ENCODE assay signal across 8 cellular contexts in genomic region chr19:48842744-48843162, GRCh38. TPM values are rescaled to one million over a fixed set of nuclear protein-coding genes. Genes with fewer than 3 reads are reported as not detected.
A peak's percentile ranks its signal among the peaks of the same experiment; 100 is the strongest.
DNase-seq lines count a peak whose midpoint lies in the region; ATAC-seq and TF ChIP-seq lines count a peak whose summit lies in the region.

No MANE protein-coding gene starts in this region.

- no peaks in the 10 kb centered on the region for H3K36me3 Mint-ChIP-seq in activated CD4-positive, alpha-beta T cell treated with anti-CD3 and anti-CD28 coated beads for 36 hours (ENCODE audit: low read depth)

- H3K9me3 ChIP-seq in thyroid gland = no peaks in the 10 kb centered on the region

- CTCF ChIA-PET in activated CD4-positive, alpha-beta T cell treated with anti-CD3 and anti-CD28 coated beads for 36 hours (lab: Charles Lee) = interaction anchor here (0.5 to 5.6 kb wide), 34 partner anchors 10 to 529 kb away, joined by 3 to 58 read pairs (median 6); partner anchors contain the start of genes BAX, BCAT2, CA11 and GYS1

- POLR2A ChIA-PET in activated CD4-positive, alpha-beta T cell treated with anti-CD3 and anti-CD28 coated beads for 36 hours (lab: Charles Lee) = interaction anchor here (0.7 kb wide), 1 partner anchor 58 kb away, joined by 4 read pairs; no protein-coding TSS in a partner anchor

- H3K27ac Mint-ChIP-seq in activated CD4-positive, alpha-beta T cell treated with anti-CD3 and anti-CD28 coated beads for 36 hours = no peak overlapping the region

- H3K4me3 ChIP-seq in thyroid gland (replicated peaks in 1 of 3) = no peak overlapping the region

- no peak overlapping the region for H3K27ac ChIP-seq in thyroid gland

- no peaks in the 10 kb centered on the region for H3K27me3 Mint-ChIP-seq in activated CD4-positive, alpha-beta T cell treated with anti-CD3 and anti-CD28 coated beads for 36 hours

- ATAC-seq in activated CD4-positive, alpha-beta T cell treated with anti-CD3 and anti-CD28 coated beads for 36 hours = peak; percentile 53
- ATAC-seq in GM18498 (IDR thresholded peaks at IDR 0.05; ENCODE audit: unreplicated experiment) = no peak

- no peaks in the 10 kb centered on the region for H3K27me3 ChIP-seq in thyroid gland

- WGBS in thyroid gland, 2 donors = 41 to 42% methylated on average over 2 of the region's 2 CpGs

- peaks cover 0 to 5% of the 10 kb centered on the region in 2 donors for H3K36me3 ChIP-seq in thyroid gland

- no peaks in the 10 kb centered on the region for H3K4me1 Mint-ChIP-seq in activated CD4-positive, alpha-beta T cell treated with anti-CD3 and anti-CD28 coated beads for 36 hours

- no peak overlapping the region for H3K4me3 Mint-ChIP-seq in activated CD4-positive, alpha-beta T cell treated with anti-CD3 and anti-CD28 coated beads for 36 hours

- TF ChIP-seq CTCF in thyroid gland (IDR thresholded peaks at IDR 0.05) = peak; percentile 48 to 86 (median 72)

- no peak for TF ChIP-seq POLR2A in thyroid gland (IDR thresholded peaks at IDR 0.05)

- H3K4me1 ChIP-seq in thyroid gland = no peaks in the 10 kb centered on the region

- no peaks in the 10 kb centered on the region for H3K9me3 Mint-ChIP-seq in activated CD4-positive, alpha-beta T cell treated with anti-CD3 and anti-CD28 coated beads for 36 hours (ENCODE audit: low read depth)

- intact Hi-C loops in activated CD4-positive, alpha-beta T cell treated with anti-CD3 and anti-CD28 coated beads for 36 hours (cut with DNase I, micrococcal nuclease) = loop anchor here (1.0 to 5.0 kb wide), 3 partner anchors 54 to 196 kb away; partner anchors contain the start of gene CA11 (in 2 of the 2)
- intact Hi-C loops in thyroid gland (cut with DNase I) = no loop called here

- peak; percentile 27 for DNase-seq in stimulated activated CD4-positive, alpha-beta T cell treated with anti-CD3 and anti-CD28 coated beads, Interleukin-12 subunit alpha, Interleukin-12 subunit beta, amount 100 ng/mL, for 4 hours
- DNase-seq in stimulated activated CD4-positive, alpha-beta T cell treated with anti-CD3 and anti-CD28 coated beads, Interleukin-4, amount 100 ng/mL, for 1 hour = no peak
- peak; percentile 60 for DNase-seq in NCI-H2029 treated with DMSO at 0.1 percent for 48 hours (lab: John Stamatoyannopoulos, UW)
- peak; percentile 62 for DNase-seq in activated CD4-positive, alpha-beta T cell treated with anti-CD3 and anti-CD28 coated beads for 36 hours
- DNase-seq in ecto neural progenitor cell (ENCODE audit: low spot score) = peak; percentile 77
- peak; percentile 51 to 73 for DNase-seq in lung microvascular endothelial cell (ENCODE audit: low read depth in 2 of 2)
- DNase-seq in thyroid gland = peak; percentile 33 to 46

RNA-seq across cellular contexts. Expression of gene HSD17B14, which starts 6.5 kb away (rescaled TPM):
- total RNA-seq in activated CD4-positive, alpha-beta T cell treated with anti-CD3 and anti-CD28 coated beads for 36 hours = under 1 TPM; 0.21 to 0.83 TPM
- total RNA-seq in lung microvascular endothelial cell = 0.60 and 2.6 TPM in 2 replicates
- 10 to 100 TPM; 11.9 to 46.8 (median 22.2) TPM for total RNA-seq in thyroid gland

RNA-seq across cellular contexts. Expression of gene PLEKHA4, which starts 25.7 kb away (rescaled TPM):
- total RNA-seq in activated CD4-positive, alpha-beta T cell treated with anti-CD3 and anti-CD28 coated beads for 36 hours = 10 to 100 TPM in 1 of 2 experiments, 1 to 10 TPM in 1; 7.0 to 10.9 TPM
- 2.4 and 7.1 TPM in 2 replicates for total RNA-seq in lung microvascular endothelial cell
- total RNA-seq in thyroid gland = 10 to 100 TPM; 15.2 to 21.8 (median 19.0) TPM

RNA-seq across cellular contexts. Expression of gene PPP1R15A, which starts 29.5 kb away (rescaled TPM):
- total RNA-seq in activated CD4-positive, alpha-beta T cell treated with anti-CD3 and anti-CD28 coated beads for 36 hours = 10 to 100 TPM; 51.6 to 62.4 TPM
- 21.6 and 63.9 TPM in 2 replicates for total RNA-seq in lung microvascular endothelial cell
- total RNA-seq in thyroid gland = 10 to 100 TPM; 18.7 to 31.7 (median 24.2) TPM

RNA-seq across cellular contexts. Expression of gene BCAT2, which starts 31.9 kb away (rescaled TPM):
- 10 to 100 TPM; 65.9 to 70.3 TPM for total RNA-seq in activated CD4-positive, alpha-beta T cell treated with anti-CD3 and anti-CD28 coated beads for 36 hours
- total RNA-seq in lung microvascular endothelial cell (26.2 and 28.3 TPM in 2 replicates), thyroid gland (10 to 100 TPM; 35.4 to 52.8 (median 45.9) TPM)

RNA-seq across cellular contexts. Expression of gene TULP2, which starts 55.8 kb away (rescaled TPM):
- under 1 TPM; 0.37 to 0.87 TPM for total RNA-seq in activated CD4-positive, alpha-beta T cell treated with anti-CD3 and anti-CD28 coated beads for 36 hours
- under 0.01 TPM in 2 replicates for total RNA-seq in lung microvascular endothelial cell
- total RNA-seq in thyroid gland = under 1 TPM in 1 of 4 donors, not detected in 3; 0.27 TPM
